In genomic region chr11:126359431-126360048, GRCh38 we compare ENCODE assay signal across 10 cellular contexts. TPM values are rescaled to one million over a fixed set of nuclear protein-coding genes. Genes with fewer than 3 reads are reported as not detected.
DNase-seq lines count a peak whose midpoint lies in the region; TF ChIP-seq lines count a peak whose summit lies in the region.
"Had no signal": no experiment of that assay in that cellular context is flagged by ENCODE, and none has a peak within 500 bp of the region (broad histone marks: within the 10 kb centered on the region; RNA-seq: fewer than 3 reads in every experiment).

No MANE protein-coding gene starts in this region.

- POLR2A ChIA-PET in GM10248 (lab: Yijun Ruan, JAX), result interaction anchor here (0.6 kb wide), 1 partner anchor 39 kb away, joined by 4 read pairs; no protein-coding TSS in a partner anchor
- POLR2A ChIA-PET in OCI-LY7 (lab: Charles Lee), result interaction anchor here (1.3 kb wide), 1 partner anchor 19 kb away, joined by 4 read pairs; no protein-coding TSS in a partner anchor

- H3K27ac ChIP-seq in tibial artery, result peak overlapping the region; percentile 85
- no peak overlapping the region for H3K27ac ChIP-seq in OCI-LY7 (ENCODE audit: low read depth, low read length, poor library complexity, severe bottlenecking)

- H3K4me1 ChIP-seq in tibial artery (peaks cover 0 to 65% (median 46%) of the 10 kb centered on the region in 4 donors), OCI-LY7 (ENCODE audit: insufficient read depth, low read length, poor library complexity, severe bottlenecking) (peaks cover 9% of the 10 kb centered on the region)

- no peak overlapping the region for H3K4me2 ChIP-seq in OCI-LY7 (ENCODE audit: low read length)

- H3K9me3 ChIP-seq in tibial artery, result no peaks in the 10 kb centered on the region
- H3K9me3 ChIP-seq in OCI-LY7 (ENCODE audit: low read length), result no peaks in the 10 kb centered on the region
- H3K9me3 ChIP-seq: neutrophil had no signal

- H3K27me3 Mint-ChIP-seq in activated naive CD4-positive, alpha-beta T cell treated with anti-CD3 and anti-CD28 coated beads for 36 hours (ENCODE audit: low read depth), result no peaks in the 10 kb centered on the region

- H2AFZ ChIP-seq in OCI-LY7 (ENCODE audit: low read length), result no peak overlapping the region

- H3K36me3 ChIP-seq in tibial artery (no peaks in the 10 kb centered on the region), OCI-LY7 (ENCODE audit: insufficient read depth, low read length) (no peaks in the 10 kb centered on the region)

- TF ChIP-seq CTCF in cardiac fibroblast (IDR thresholded peaks at IDR 0.05; ENCODE audit: low read depth, low read length) (peak; percentile 24), tibial artery (IDR thresholded peaks at IDR 0.05) (peak in 1 of 2 experiments; percentile 15), GM10248 (IDR thresholded peaks at IDR 0.05; ENCODE audit: control extremely low read depth, extremely low read depth, low read depth, missing control alignments) (no peak), OCI-LY7 (conservative IDR thresholded peaks at IDR 0.05; ENCODE audit: low read length) (no peak)

- H3K27me3 ChIP-seq in tibial artery, result no peaks in the 10 kb centered on the region
- H3K27me3 ChIP-seq: neutrophil had no signal

- CTCF ChIA-PET in activated naive CD4-positive, alpha-beta T cell treated with anti-CD3 and anti-CD28 coated beads for 36 hours (lab: Charles Lee), result interaction anchor here (0.8 kb wide), 1 partner anchor 49 kb away, joined by 4 read pairs; no protein-coding TSS in a partner anchor
- CTCF ChIA-PET in GM10248 (lab: Yijun Ruan, JAX), result interaction anchor here (1.6 kb wide), 1 partner anchor 11 kb away, joined by 5 read pairs; no protein-coding TSS in a partner anchor
- CTCF ChIA-PET in OCI-LY7 (lab: Charles Lee; ENCODE audit: unreplicated experiment), result no interaction called here

- H3K4me3 ChIP-seq in cardiac fibroblast (replicated peaks in 1 of 2; ENCODE audit: low read depth in 2 of 2, low read length in 2 of 2) (no peak overlapping the region), tibial artery (peak overlapping the region; percentile 20 to 32), OCI-LY7 (ENCODE audit: low read depth, low read length, poor library complexity, severe bottlenecking) (no peak overlapping the region)

- DNase-seq in NCI-H1105 (lab: John Stamatoyannopoulos, UW) (peak; percentile 92), cardiac fibroblast (ENCODE audit: low read depth in 2 of 2) (peak; percentile 52 to 82), left kidney (ENCODE audit: low read depth, low spot score) (peak; percentile 21), tibial artery (peak; percentile 74 to 90), GM10248 (ENCODE audit: extremely low spot score) (no peak), iPS-NIHi7 (ENCODE audit: extremely low spot score) (no peak), OCI-LY7 (ENCODE audit: low spot score) (no peak)
- DNase-seq in activated naive CD4-positive, alpha-beta T cell treated with anti-CD3 and anti-CD28 coated beads for 36 hours, result no peak
- DNase-seq: activated effector memory CD4-positive, alpha-beta T cell treated with anti-CD3 and anti-CD28 coated beads, Interleukin-2, amount 50 U/mL, for 16 hours had no signal

- no TSS peak for BruUV-seq in OCI-LY7 (replicated peaks; lab: Mats Ljungman, UMichigan)

- H3K36me3 Mint-ChIP-seq in activated naive CD4-positive, alpha-beta T cell treated with anti-CD3 and anti-CD28 coated beads for 36 hours (ENCODE audit: low read depth), result peaks cover 2% of the 10 kb centered on the region

- peaks cover 5% of the 10 kb centered on the region; the same call in 1 of the 2 replicates for H3K79me2 ChIP-seq in OCI-LY7 (ENCODE audit: insufficient read depth, low read depth, low read length)

- intact Hi-C loops in tibial artery (cut with DNase I; ENCODE audit: low total_unique reads) (loop anchor here (5.0 kb wide), 1 partner anchor 53 kb away; no protein-coding TSS in a partner anchor), OCI-LY7 (cut with micrococcal nuclease; ENCODE audit: unreplicated experiment) (no loop called here)
- intact Hi-C loops in activated naive CD4-positive, alpha-beta T cell treated with anti-CD3 and anti-CD28 coated beads for 36 hours (cut with micrococcal nuclease), result loop anchor here (5.0 kb wide), 1 partner anchor 58 kb away; no protein-coding TSS in a partner anchor

- no peaks in the 10 kb centered on the region for H3K9me2 ChIP-seq in OCI-LY7 (ENCODE audit: insufficient read depth, low read length)

- H3K9me3 Mint-ChIP-seq in activated naive CD4-positive, alpha-beta T cell treated with anti-CD3 and anti-CD28 coated beads for 36 hours, result no peaks in the 10 kb centered on the region

- no peak overlapping the region for H3K4me3 Mint-ChIP-seq in activated naive CD4-positive, alpha-beta T cell treated with anti-CD3 and anti-CD28 coated beads for 36 hours

- H3K27ac Mint-ChIP-seq in activated naive CD4-positive, alpha-beta T cell treated with anti-CD3 and anti-CD28 coated beads for 36 hours, result no peak overlapping the region

- H4K20me1 ChIP-seq in OCI-LY7 (ENCODE audit: insufficient read depth, low read length), result no peaks in the 10 kb centered on the region

- H3K4me1 Mint-ChIP-seq in activated naive CD4-positive, alpha-beta T cell treated with anti-CD3 and anti-CD28 coated beads for 36 hours (ENCODE audit: low read depth), result peaks cover 8% of the 10 kb centered on the region

RNA-seq across cellular contexts. Expression of gene ST3GAL4, which starts 4.1 kb away (rescaled TPM):
- total RNA-seq in activated naive CD4-positive, alpha-beta T cell treated with anti-CD3 and anti-CD28 coated beads for 36 hours, result 1 to 10 TPM; 7.6 to 8.0 TPM
- 10.0 and 14.3 TPM in 2 replicates for total RNA-seq in OCI-LY7 (2014; rRNA removed; shearing (Covaris generic))
- 17.4 and 18.8 TPM in 2 replicates for total RNA-seq in OCI-LY7 (2022)

RNA-seq across cellular contexts. Expression of gene DCPS, which starts 55.7 kb away (rescaled TPM):
- total RNA-seq in activated naive CD4-positive, alpha-beta T cell treated with anti-CD3 and anti-CD28 coated beads for 36 hours, result 10 to 100 TPM; 34.9 to 39.5 TPM
- 24.2 and 30.4 TPM in 2 replicates for total RNA-seq in OCI-LY7 (2014; rRNA removed; shearing (Covaris generic))
- 33.9 and 36.5 TPM in 2 replicates for total RNA-seq in OCI-LY7 (2022)

Comparison
In these comparisons a context has a peak if more than half of its experiments do, and no peak if none do; other contexts are left out.
1. DNase-seq: peak in NCI-H1105 (single experiment), cardiac fibroblast (2 of 2), left kidney (single experiment) and tibial artery (2 of 2); none in activated naive CD4-positive, alpha-beta T cell treated with anti-CD3 and anti-CD28 coated beads for 36 hours (single experiment), GM10248 (single experiment), iPS-NIHi7 (single experiment) and OCI-LY7 (single experiment).
2. H3K4me3 ChIP-seq: peak in tibial artery (2 of 2); none in cardiac fibroblast (0 of 2) and OCI-LY7 (single experiment).